Comparison of ENCODE assay signal across 8 cellular contexts in genomic region chr19:506404-507285, GRCh38. TPM values are rescaled to one million over a fixed set of nuclear protein-coding genes. Genes with fewer than 3 reads are reported as not detected.
DNase-seq lines count a peak whose midpoint lies in the region; ATAC-seq, FAIRE-seq and TF ChIP-seq lines count a peak whose summit lies in the region.

No MANE protein-coding gene starts in this region.

- H3K27me3 ChIP-seq in heart left ventricle = no peaks in the 10 kb centered on the region

- H3K36me3 ChIP-seq in heart left ventricle = peaks cover 0 to 10% (median 8%) of the 10 kb centered on the region in 9 donors

- peak overlapping the region; percentile 93 for H3K4me3 Mint-ChIP-seq in type B pancreatic cell

- no peaks in the 10 kb centered on the region for H3K9me3 Mint-ChIP-seq in type B pancreatic cell

- no peak for FAIRE-seq in GM12892 (lab: Jason Lieb, UNC)

- intact Hi-C loops in heart left ventricle (cut with DNase I) = loop anchor here in 1 of 10 donors (2.0 kb wide), 1 partner anchor 18 kb away; no protein-coding TSS in a partner anchor

- TF ChIP-seq CTCF in heart left ventricle (IDR thresholded peaks at IDR 0.05) = peak; percentile 89 to 100 (median 96)
- peak; percentile 100 for TF ChIP-seq CTCF in type B pancreatic cell (conservative IDR thresholded peaks at IDR 0.05)

- H3K9me3 ChIP-seq in heart left ventricle = no peaks in the 10 kb centered on the region

- peaks cover 6 to 39% (median 26%) of the 10 kb centered on the region in 12 donors for H3K4me1 ChIP-seq in heart left ventricle

- H3K4me3 ChIP-seq in heart left ventricle = peak overlapping the region; percentile 70 to 100 (median 90)

- H3K36me3 Mint-ChIP-seq in type B pancreatic cell = no peaks in the 10 kb centered on the region

- ATAC-seq in HG02840 (IDR thresholded peaks at IDR 0.05; ENCODE audit: low FRiP score, unreplicated experiment) (peak; percentile 66), heart left ventricle (peak; percentile 89 to 93 (median 91))

- DNase-seq in GM12892 (ENCODE audit: insufficient read length) = peak; percentile 95
- peak; percentile 99 for DNase-seq in NCI-H1417 treated with DMSO at 0.1 percent for 48 hours (lab: John Stamatoyannopoulos, UW)
- DNase-seq in SW480 (ENCODE audit: low spot score) = peak; percentile 96
- peak; percentile 97 to 99 (median 99) for DNase-seq in heart left ventricle
- DNase-seq in pons (ENCODE audit: low spot score) = peak; percentile 100
- peak; percentile 96 for DNase-seq in type B pancreatic cell (ENCODE audit: extremely low spot score, unreplicated experiment)

- peaks cover 4% of the 10 kb centered on the region for H3K27me3 Mint-ChIP-seq in type B pancreatic cell

- H3K4me1 Mint-ChIP-seq in type B pancreatic cell (ENCODE audit: unreplicated experiment) = peaks cover 21% of the 10 kb centered on the region

- WGBS in adipose tissue, 3 donors = 2 to 6% (median 3%) methylated on average over 48 of the region's 48 CpGs
- 5 to 8% (median 6%) methylated on average over 34 to 48 of the region's 48 CpGs for WGBS in heart left ventricle, 4 donors

- H3K27ac ChIP-seq in adipose tissue (ENCODE audit: low read depth, low read length) (peak overlapping the region; percentile 82), heart left ventricle (peak overlapping the region; percentile 83 to 99 (median 94))

- peak overlapping the region; percentile 99 for H3K27ac Mint-ChIP-seq in type B pancreatic cell

- peak; percentile 43; the same call in 1 of the 2 replicates for TF ChIP-seq POLR2A in GM12892 (IDR thresholded peaks at IDR 0.05; ENCODE audit: low read depth, low read length)
- peak in 1 of 2 donors; percentile 31 for TF ChIP-seq POLR2A in heart left ventricle (IDR thresholded peaks at IDR 0.05)

RNA-seq across cellular contexts. Expression of gene TPGS1, which starts 0.7 kb away (rescaled TPM):
- polyA plus RNA-seq in GM12892 (2012; ENCODE audit: missing spikeins) = 0.51 TPM
- 10 to 100 TPM; 11.5 to 26.8 (median 18.6) TPM for polyA plus RNA-seq in adipose tissue
- total RNA-seq in heart left ventricle = 10 to 100 TPM in 8 of 9 donors, 1 to 10 TPM in 1; 5.7 to 39.3 (median 11.3) TPM
- polyA plus RNA-seq in heart left ventricle = 10 to 100 TPM; 18.3 to 18.6 TPM
- total RNA-seq in type B pancreatic cell (ENCODE audit: low replicate concordance) = 18.0 and 26.1 TPM in 2 replicates

RNA-seq across cellular contexts. Expression of gene MADCAM1, which starts 10.4 kb away (rescaled TPM):
- polyA plus RNA-seq in GM12892 (2012; ENCODE audit: missing spikeins) = not detected
- 1 to 10 TPM in 1 of 3 donors, under 1 TPM in 1, not detected in 1; 0.36 to 2.0 TPM for polyA plus RNA-seq in adipose tissue
- under 1 TPM in 8 of 9 donors, not detected in 1; 0.23 to 0.56 (median 0.36) TPM for total RNA-seq in heart left ventricle
- under 1 TPM; 0.04 to 0.61 TPM for polyA plus RNA-seq in heart left ventricle
- 0.74 and 2.7 TPM in 2 replicates for total RNA-seq in type B pancreatic cell (ENCODE audit: low replicate concordance)

RNA-seq across cellular contexts. Expression of gene CDC34, which starts 24.9 kb away (rescaled TPM):
- polyA plus RNA-seq in GM12892 (2012; ENCODE audit: missing spikeins) = 22.1 TPM
- 10 to 100 TPM; 56.3 to 67.9 (median 64.8) TPM for polyA plus RNA-seq in adipose tissue
- total RNA-seq in heart left ventricle = 100 to 1,000 TPM in 3 of 9 donors, 10 to 100 TPM in 6; 61.9 to 200 (median 84.6) TPM
- polyA plus RNA-seq in heart left ventricle = 100 to 1,000 TPM; 122 to 148 TPM
- 93.0 and 95.0 TPM in 2 replicates for total RNA-seq in type B pancreatic cell (ENCODE audit: low replicate concordance)

RNA-seq across cellular contexts. Expression of gene GZMM, which starts 37.2 kb away (rescaled TPM):
- polyA plus RNA-seq in GM12892 (2012; ENCODE audit: missing spikeins) = not detected
- 1 to 10 TPM in 1 of 3 donors, under 1 TPM in 2; 0.63 to 2.5 (median 0.79) TPM for polyA plus RNA-seq in adipose tissue
- 1 to 10 TPM in 2 of 9 donors, under 1 TPM in 2, not detected in 5; 0.40 to 3.0 (median 0.87) TPM for total RNA-seq in heart left ventricle
- polyA plus RNA-seq in heart left ventricle = under 1 TPM; 0.12 to 0.34 TPM
- 0.34 TPM in 1 of 2 replicates, not detected in the other for total RNA-seq in type B pancreatic cell (ENCODE audit: low replicate concordance)

RNA-seq across cellular contexts. Expression of gene SHC2, which starts 45.8 kb away (rescaled TPM):
- polyA plus RNA-seq in GM12892 (2012; ENCODE audit: missing spikeins) = not detected
- polyA plus RNA-seq in adipose tissue (100 to 1,000 TPM in 1 of 3 donors, 10 to 100 TPM in 2; 15.4 to 162 (median 39.4) TPM), heart left ventricle (10 to 100 TPM in 1 of 2 donors, 1 to 10 TPM in 1; 6.7 to 22.3 TPM)
- total RNA-seq in heart left ventricle (10 to 100 TPM in 7 of 9 donors, 1 to 10 TPM in 2; 9.1 to 35.8 (median 14.6) TPM), type B pancreatic cell (ENCODE audit: low replicate concordance) (35.4 and 40.5 TPM in 2 replicates)

Comparison
In these comparisons a context has a peak if more than half of its experiments do, and no peak if none do; other contexts are left out.
1. Peak in every context shown above with its lines: DNase-seq, ATAC-seq, H3K4me3 ChIP-seq and H3K27ac ChIP-seq.